ENCODE assay signal across 8 cellular contexts in the genomic region with DNA sequence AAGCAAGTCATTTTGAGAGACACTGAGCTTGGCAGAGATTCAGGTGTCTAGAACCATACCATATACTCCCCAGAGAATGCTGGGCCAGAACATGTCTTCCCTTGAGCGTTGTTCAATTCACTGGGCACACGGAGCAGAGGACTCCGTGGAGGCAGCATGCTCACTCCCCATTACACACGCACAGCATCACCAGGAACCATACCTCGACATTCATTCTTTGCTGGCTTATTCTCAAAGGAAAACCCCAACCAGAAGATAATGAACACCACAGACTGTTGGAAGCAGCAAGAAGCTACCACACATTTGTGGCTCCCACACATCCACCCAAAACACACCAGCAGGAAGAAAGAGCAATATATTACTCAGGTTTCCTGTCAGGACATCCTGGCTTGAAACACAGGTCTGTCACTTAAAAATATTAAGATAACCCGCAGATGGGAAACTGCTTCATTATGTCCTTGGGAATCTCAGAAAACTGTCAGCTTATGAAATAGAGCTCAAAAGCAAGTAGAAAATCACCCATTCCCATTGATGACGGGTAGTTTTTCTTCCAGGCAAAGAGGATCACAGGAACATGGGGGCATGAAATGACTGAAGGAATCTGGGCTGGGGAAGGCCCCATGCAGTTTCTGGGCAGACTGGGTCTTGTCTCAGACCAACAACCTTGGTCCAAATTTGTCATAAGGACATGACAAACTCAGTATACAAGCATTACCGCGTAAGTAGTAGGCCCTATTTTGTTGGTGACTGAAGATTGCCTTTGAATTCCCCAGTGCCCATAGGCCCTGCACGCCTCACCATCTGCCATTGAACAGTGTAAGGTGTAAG. TPM values are rescaled to one million over a fixed set of nuclear protein-coding genes. Genes with fewer than 3 reads are reported as not detected.
DNase-seq lines count a peak whose midpoint lies in the region; ATAC-seq, FAIRE-seq and TF ChIP-seq lines count a peak whose summit lies in the region.

No MANE protein-coding gene starts in this region.

- H3K9me3 Mint-ChIP-seq in activated CD4-positive, alpha-beta T cell treated with anti-CD3 and anti-CD28 coated beads for 36 hours (ENCODE audit: low read depth) = peaks cover 2% of the 10 kb centered on the region
- H3K9me3 Mint-ChIP-seq in T-cell (peaks cover 0 to 3% (median 0%) of the 10 kb centered on the region in 3 donors), endodermal cell (no peaks in the 10 kb centered on the region)

- ATAC-seq in activated CD4-positive, alpha-beta T cell treated with anti-CD3 and anti-CD28 coated beads for 36 hours = peak; percentile 42
- peak in 1 of 4 experiments; percentile 25 for ATAC-seq in T-cell (replicated peaks in 1 of 4)

- no peaks in the 10 kb centered on the region for H3K36me3 ChIP-seq in endodermal cell (ENCODE audit: control insufficient read depth, insufficient read depth, low read length)
- H3K36me3 ChIP-seq in small intestine (ENCODE audit: control insufficient read depth in 2 of 2, insufficient read depth in 2 of 2, low read length in 2 of 2) = no peaks in the 10 kb centered on the region

- TF ChIP-seq CTCF in endodermal cell (conservative IDR thresholded peaks at IDR 0.05) = no peak

- H3K36me3 Mint-ChIP-seq in activated CD4-positive, alpha-beta T cell treated with anti-CD3 and anti-CD28 coated beads for 36 hours (ENCODE audit: low read depth) = peaks cover 3% of the 10 kb centered on the region
- H3K36me3 Mint-ChIP-seq in T-cell (no peaks in the 10 kb centered on the region), endodermal cell (ENCODE audit: low read depth) (no peaks in the 10 kb centered on the region)

- H3K4me1 ChIP-seq in endodermal cell (ENCODE audit: control insufficient read depth, insufficient read depth, low read length) = no peaks in the 10 kb centered on the region
- H3K4me1 ChIP-seq in small intestine (ENCODE audit: control insufficient read depth in 2 of 2, insufficient read depth in 1 of 2, low read depth in 1 of 2, low read length in 1 of 2) = peaks cover 0 to 7% of the 10 kb centered on the region in 2 donors

- H3K9me3 ChIP-seq in endodermal cell (ENCODE audit: control insufficient read depth, low read length) (no peaks in the 10 kb centered on the region), small intestine (ENCODE audit: control insufficient read depth, low read depth) (no peaks in the 10 kb centered on the region)

- 97% methylated on average over 8 to 10 of the region's 10 CpGs for WGBS in endodermal cell (ENCODE audit: insufficient coverage in 1 of 2, insufficient read length in 1 of 2), 2 experiments
- WGBS in small intestine, 3 donors = 67 to 86% (median 75%) methylated on average over 10 of the region's 10 CpGs

- H3K4me3 ChIP-seq in endodermal cell (ENCODE audit: low read length) (no peak overlapping the region), small intestine (ENCODE audit: low read depth in 1 of 2, low read length in 2 of 2) (no peak overlapping the region)

- peak; percentile 62 for DNase-seq in activated CD4-positive, alpha-beta T cell treated with anti-CD3 and anti-CD28 coated beads for 36 hours
- no peak for DNase-seq in activated CD4-positive, alpha-beta T cell treated with anti-CD3 and anti-CD28 coated beads, Interleukin-2, amount 50 U/mL, for 4 hours
- DNase-seq in T-cell (peak in 6 of 34 experiments; percentile 17 to 41 (median 26)), endodermal cell (no peak), small intestine (no peak), COLO668 (lab: John Stamatoyannopoulos, UW; ENCODE audit: unreplicated experiment) (no peak), T1000 (lab: John Stamatoyannopoulos, UW) (no peak), NCI-H524 treated with DMSO at 0.1 percent for 48 hours (lab: John Stamatoyannopoulos, UW) (no peak)

- no peak overlapping the region for H3K9ac ChIP-seq in endodermal cell (ENCODE audit: extremely low read depth, low read length, poor library complexity, severe bottlenecking)

- H3K4me3 Mint-ChIP-seq in activated CD4-positive, alpha-beta T cell treated with anti-CD3 and anti-CD28 coated beads for 36 hours = peak overlapping the region; percentile 86
- H3K4me3 Mint-ChIP-seq in T-cell (peak overlapping the region; percentile 60 to 89 (median 83)), endodermal cell (no peak overlapping the region)

- H3K27me3 ChIP-seq in endodermal cell (ENCODE audit: control insufficient read depth, insufficient read depth, low read length, poor library complexity, severe bottlenecking) (no peaks in the 10 kb centered on the region), small intestine (ENCODE audit: control insufficient read depth in 2 of 2, insufficient read depth in 2 of 2, low read length in 2 of 2) (no peaks in the 10 kb centered on the region)

- FAIRE-seq in small intestine (lab: Jason Lieb, UNC) = no peak

- H3K27ac Mint-ChIP-seq in activated CD4-positive, alpha-beta T cell treated with anti-CD3 and anti-CD28 coated beads for 36 hours = peak overlapping the region; percentile 100
- H3K27ac Mint-ChIP-seq in T-cell = peak overlapping the region; percentile 99 to 100
- peak overlapping the region; percentile 62 for H3K27ac Mint-ChIP-seq in endodermal cell

- H3K27me3 Mint-ChIP-seq in activated CD4-positive, alpha-beta T cell treated with anti-CD3 and anti-CD28 coated beads for 36 hours = no peaks in the 10 kb centered on the region
- no peaks in the 10 kb centered on the region for H3K27me3 Mint-ChIP-seq in T-cell
- H3K27me3 Mint-ChIP-seq in endodermal cell (ENCODE audit: insufficient read depth) = no peaks in the 10 kb centered on the region

- intact Hi-C loops in activated CD4-positive, alpha-beta T cell treated with anti-CD3 and anti-CD28 coated beads for 36 hours (cut with DNase I, micrococcal nuclease) = loop anchor here (1.0 to 10.0 kb wide), 4 partner anchors 8 to 1369 kb away; a partner anchor contains a TSS

- POLR2A ChIA-PET in activated CD4-positive, alpha-beta T cell treated with anti-CD3 and anti-CD28 coated beads for 36 hours (lab: Charles Lee) = interaction anchor here (0.6 to 4.9 kb wide), 11 partner anchors 8 to 219 kb away, joined by 3 to 70 read pairs (median 9); a partner anchor contains a TSS
- POLR2A ChIA-PET in T-cell (lab: Charles Lee) = interaction anchor here (0.5 to 3.1 kb wide), 12 partner anchors 8 to 220 kb away, joined by 3 to 18 read pairs (median 4); a partner anchor contains a TSS

- H3K27ac ChIP-seq in endodermal cell (ENCODE audit: low read depth, low read length) (no peak overlapping the region), small intestine (ENCODE audit: low read depth in 1 of 2, low read length in 1 of 2) (peak overlapping the region; percentile 50 to 93)

- CTCF ChIA-PET in activated CD4-positive, alpha-beta T cell treated with anti-CD3 and anti-CD28 coated beads for 36 hours (lab: Charles Lee) = interaction anchor here (0.6 to 3.9 kb wide), 16 partner anchors 8 to 221 kb away, joined by 3 to 26 read pairs (median 6); a partner anchor contains a TSS
- CTCF ChIA-PET in T-cell (lab: Charles Lee) = interaction anchor here (0.5 to 2.8 kb wide), 9 partner anchors 9 to 68 kb away, joined by 3 to 15 read pairs (median 5); no protein-coding TSS in a partner anchor

- peaks cover 73% of the 10 kb centered on the region for H3K4me1 Mint-ChIP-seq in activated CD4-positive, alpha-beta T cell treated with anti-CD3 and anti-CD28 coated beads for 36 hours
- H3K4me1 Mint-ChIP-seq in T-cell = peaks cover 84 to 88% (median 85%) of the 10 kb centered on the region in 3 donors
- H3K4me1 Mint-ChIP-seq in endodermal cell = peaks cover 22% of the 10 kb centered on the region

RNA-seq across cellular contexts. Expression of a gene that starts 46.5 kb away (rescaled TPM):
- total RNA-seq in activated CD4-positive, alpha-beta T cell treated with anti-CD3 and anti-CD28 coated beads for 36 hours = 100 to 1,000 TPM; 417 to 450 TPM
- total RNA-seq in T-cell (100 to 1,000 TPM; 303 to 431 (median 386) TPM), endodermal cell (100 to 1,000 TPM; 344 to 357 TPM)
- polyA plus RNA-seq in endodermal cell (2013, experiment 1 of 2) = 354 TPM
- 313 TPM for polyA plus RNA-seq in endodermal cell (2013, experiment 2 of 2)
- polyA plus RNA-seq in small intestine = 100 to 1,000 TPM; 247 to 311 (median 291) TPM

RNA-seq across cellular contexts. Expression of a gene that starts 57.1 kb away (rescaled TPM):
- total RNA-seq in activated CD4-positive, alpha-beta T cell treated with anti-CD3 and anti-CD28 coated beads for 36 hours = 10 to 100 TPM; 22.6 to 23.3 TPM
- total RNA-seq in T-cell (10 to 100 TPM; 23.3 to 45.9 (median 39.1) TPM), endodermal cell (10 to 100 TPM; 12.3 to 16.5 TPM)
- 8.7 TPM for polyA plus RNA-seq in endodermal cell (2013, experiment 1 of 2)
- 11.0 TPM for polyA plus RNA-seq in endodermal cell (2013, experiment 2 of 2)
- 1 to 10 TPM; 4.3 to 7.0 (median 6.9) TPM for polyA plus RNA-seq in small intestine
